6 cellular contexts compared by ENCODE assay signal in genomic region chr6:81328700-81329099, GRCh38.
"Had no signal": no experiment of that assay in that cellular context is flagged by ENCODE, and none has a peak within 500 bp of the region (broad histone marks: within the 10 kb centered on the region; RNA-seq: fewer than 3 reads in every experiment).

No MANE protein-coding gene starts in this region.

- H3K27me3 Mint-ChIP-seq: IgD-negative memory B cell had no signal

- H3K4me3 Mint-ChIP-seq: IgD-negative memory B cell had no signal

- DNase-seq: IMR-90, KBM-7, KG1 had no signal

- H3K4me1 Mint-ChIP-seq: IgD-negative memory B cell had no signal

- H3K27ac ChIP-seq: HL-60 had no signal

- FAIRE-seq: HTR-8/SVneo had no signal

- H3K36me3 Mint-ChIP-seq: IgD-negative memory B cell had no signal

- H3K27ac Mint-ChIP-seq: IgD-negative memory B cell had no signal
